27 cellular contexts compared by ENCODE assay signal in the genomic region with DNA sequence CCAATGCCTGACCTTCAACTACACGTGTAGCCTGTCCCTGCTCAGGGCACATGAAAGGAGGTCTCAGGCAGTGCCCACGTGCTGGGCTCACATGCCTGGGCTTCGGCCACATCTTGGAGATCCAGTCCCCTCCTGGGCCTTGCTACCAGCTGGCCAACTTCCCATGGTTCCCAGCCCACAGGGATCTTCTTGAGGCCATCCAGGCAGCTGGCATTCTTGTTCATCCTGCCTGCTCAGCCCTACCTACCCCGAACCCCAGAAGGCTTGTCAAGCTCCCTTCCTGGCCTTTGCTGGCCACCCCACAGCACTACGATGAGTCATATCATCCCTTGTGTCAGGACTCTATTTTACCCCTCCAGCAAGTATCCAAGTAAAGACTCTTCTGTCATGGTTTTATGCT.
"Had no signal": no experiment of that assay in that cellular context is flagged by ENCODE, and none has a peak within 500 bp of the region (broad histone marks: within the 10 kb centered on the region; RNA-seq: fewer than 3 reads in every experiment).

No MANE protein-coding gene starts in this region.

- H3K27me3 ChIP-seq: brain microvascular endothelial cell, colonic mucosa, dorsolateral prefrontal cortex, esophagus squamous epithelium, gastroesophageal sphincter, heart left ventricle, tibial nerve, uterus had no signal

- H3K4me3 ChIP-seq: colonic mucosa, dorsolateral prefrontal cortex, esophagus squamous epithelium, gastroesophageal sphincter, heart left ventricle, tibial nerve, uterus had no signal

- H3K27ac ChIP-seq: brain microvascular endothelial cell, colonic mucosa, dorsolateral prefrontal cortex, gastroesophageal sphincter, heart left ventricle, parathyroid adenoma, tibial nerve, uterus, VCaP had no signal

- DNase-seq: activated CD4-positive, alpha-beta memory T cell treated with anti-CD3 and anti-CD28 coated beads, Interleukin-2, amount 10 ng/mL, durations not matched to agents 7 days and 5 days; activated CD4-positive, alpha-beta T cell treated with anti-CD3 and anti-CD28 coated beads, Interleukin-2, amount 10 ng/mL, durations not matched to agents 24 days and 14 days; activated gamma-delta T cell treated with Interleukin-2 at 50 U/mL for 16 hours; activated T-cell treated with anti-CD3 and anti-CD28 coated beads for 4 hours; brain microvascular endothelial cell; colonic mucosa; dorsolateral prefrontal cortex; effector memory CD8-positive, alpha-beta T cell; esophagus squamous epithelium; heart left ventricle; left ventricle myocardium superior; midbrain; nephron progenitor cell; nucleus accumbens; stimulated activated CD4-positive, alpha-beta T cell treated with anti-CD3 and anti-CD28 coated beads, Interleukin-4, amount 100 ng/mL, for 24 hours; stimulated activated naive CD4-positive, alpha-beta T cell treated with Interleukin-2 at 50 U/mL for 16 hours; substantia nigra; T-helper 2 cell; uterus had no signal

- H3K9me3 ChIP-seq: colonic mucosa, esophagus squamous epithelium, gastroesophageal sphincter, heart left ventricle, tibial nerve, uterus had no signal

- H3K9ac ChIP-seq: parathyroid adenoma had no signal

- H3K36me3 ChIP-seq: brain microvascular endothelial cell, colonic mucosa, esophagus squamous epithelium, gastroesophageal sphincter, heart left ventricle, tibial nerve, uterus had no signal

- FAIRE-seq: endothelial cell of umbilical vein, islet of Langerhans had no signal

- ATAC-seq: activated CD4-positive, CD25-positive, alpha-beta regulatory T cell treated with anti-CD3 and anti-CD28 coated beads, Interleukin-2, amount 50 U/mL, for 24 hours; effector memory CD8-positive, alpha-beta T cell; gastroesophageal sphincter; heart left ventricle; left ventricle myocardium superior; sciatic nerve had no signal

- H2AFZ ChIP-seq: parathyroid adenoma had no signal

- H3K79me2 ChIP-seq: parathyroid adenoma had no signal

- H3K4me1 ChIP-seq: colonic mucosa, heart left ventricle, uterus had no signal
